9 cellular contexts compared by ENCODE assay signal in genomic region chrX:32614707-32615106, GRCh38.
"Had no signal": no experiment of that assay in that cellular context is flagged by ENCODE, and none has a peak within 500 bp of the region (broad histone marks: within the 10 kb centered on the region; RNA-seq: fewer than 3 reads in every experiment).

No MANE protein-coding gene starts in this region.

- H2AFZ ChIP-seq: GM23248 had no signal

- H3K9me3 ChIP-seq: HAP-1 had no signal

- H3K4me3 ChIP-seq: GM23248, HAP-1, K562 had no signal

- H3K4me3 Mint-ChIP-seq: HFFc6 had no signal

- FAIRE-seq: K562 had no signal

- DNase-seq: GM23248, GOT3, H7, HFFc6, IMR-90 had no signal

- H3K9ac ChIP-seq: GM23248 had no signal

- ATAC-seq: HCT116, K562 had no signal

- H3K36me3 ChIP-seq: HAP-1 had no signal

- H3K27ac ChIP-seq: GM23248, HL-60 had no signal

- H3K4me1 ChIP-seq: HAP-1 had no signal
